In the genomic region with DNA sequence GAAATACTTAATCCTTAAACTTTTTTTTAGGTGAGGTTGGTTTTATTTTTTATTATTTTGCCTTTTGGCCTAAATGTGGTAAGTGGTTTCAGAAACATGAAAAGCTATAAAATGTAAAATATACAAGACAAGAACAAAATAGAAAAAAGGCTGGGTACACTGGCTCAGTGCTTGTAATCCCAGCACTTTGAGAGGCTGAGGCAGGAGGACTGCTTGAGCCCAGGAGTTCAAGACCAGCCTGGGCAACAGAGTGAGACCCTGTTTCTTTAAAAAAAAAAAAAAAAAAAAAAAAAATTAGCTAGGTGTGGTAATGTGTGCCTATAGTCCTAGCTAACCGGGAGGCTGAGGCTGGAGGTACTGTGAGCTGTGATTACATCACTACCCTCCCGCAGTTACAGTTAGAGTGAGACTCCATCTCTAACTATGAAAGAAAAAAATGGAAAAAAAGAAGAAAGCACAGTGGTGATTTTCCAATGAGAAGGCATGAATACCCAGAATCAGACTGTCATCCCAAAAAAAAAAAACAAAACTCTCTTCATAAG, we compare ENCODE assay signal across 9 cellular contexts.
DNase-seq lines count a peak whose midpoint lies in the region; ATAC-seq and TF ChIP-seq lines count a peak whose summit lies in the region.
"Had no signal": no experiment of that assay in that cellular context is flagged by ENCODE, and none has a peak within 500 bp of the region (broad histone marks: within the 10 kb centered on the region; RNA-seq: fewer than 3 reads in every experiment).

No MANE protein-coding gene starts in this region.

- ATAC-seq in GM19467 (IDR thresholded peaks at IDR 0.05; ENCODE audit: unreplicated experiment): no peak

- H3K4me3 ChIP-seq in SK-N-MC (peak overlapping the region; percentile 31), fibroblast of pulmonary artery (replicated peaks; ENCODE audit: low read depth, low read length) (no peak overlapping the region), tibial nerve (no peak overlapping the region), tibial artery (no peak overlapping the region)

- H3K27ac ChIP-seq in SK-N-MC: peak overlapping the region; percentile 95
- H3K27ac ChIP-seq in tibial nerve: peak overlapping the region; percentile 36 to 83 (median 68)
- H3K27ac ChIP-seq in tibial artery: peak overlapping the region in 1 of 2 donors; percentile 25

- H3K27me3 ChIP-seq in tibial nerve (no peaks in the 10 kb centered on the region), tibial artery (no peaks in the 10 kb centered on the region)

- no peak for TF ChIP-seq CTCF in fibroblast of pulmonary artery (IDR thresholded peaks at IDR 0.05; ENCODE audit: low read length, missing control alignments)
- TF ChIP-seq CTCF in tibial nerve (IDR thresholded peaks at IDR 0.05): no peak
- no peak for TF ChIP-seq CTCF in tibial artery (IDR thresholded peaks at IDR 0.05)

- H3K9me3 ChIP-seq in SK-N-MC (ENCODE audit: low read depth, low read length) (no peaks in the 10 kb centered on the region), tibial nerve (no peaks in the 10 kb centered on the region), tibial artery (no peaks in the 10 kb centered on the region)

- intact Hi-C loops in tibial artery (cut with DNase I; ENCODE audit: low total_unique reads): no loop called here

- H3K36me3 ChIP-seq in SK-N-MC (ENCODE audit: insufficient read depth, low read length) (peaks cover 7% of the 10 kb centered on the region), tibial nerve (peaks cover 0 to 12% (median 0%) of the 10 kb centered on the region in 3 donors), tibial artery (peaks cover 0 to 8% (median 7%) of the 10 kb centered on the region in 3 donors)

- H3K9ac ChIP-seq in SK-N-MC (ENCODE audit: insufficient read length): peak overlapping the region; percentile 26

- 20 to 29% methylated on average over 2 of the region's 2 CpGs for WGBS in tibial nerve, 2 donors

- peak; percentile 37 for DNase-seq in activated naive CD4-positive, alpha-beta T cell treated with Interleukin-2 at 50 U/mL for 16 hours
- DNase-seq in activated naive CD4-positive, alpha-beta T cell (lab: John Stamatoyannopoulos, UW): no peak
- no peak for DNase-seq in SK-N-MC (ENCODE audit: low read depth, low spot score)
- DNase-seq in fibroblast of pulmonary artery (ENCODE audit: low read depth): peak; percentile 48
- no peak for DNase-seq in tibial nerve (ENCODE audit: low spot score in 2 of 2)
- no peak for DNase-seq in C1 segment of cervical spinal cord (lab: John Stamatoyannopoulos, UW)
- DNase-seq in tibial artery: no peak
- DNase-seq: SW 1271 had no signal

- H3K4me1 ChIP-seq in tibial nerve (peaks cover 0 to 75% (median 44%) of the 10 kb centered on the region in 4 donors), tibial artery (peaks cover 0 to 74% (median 52%) of the 10 kb centered on the region in 4 donors)

- no peak for TF ChIP-seq POLR2A in tibial nerve (IDR thresholded peaks at IDR 0.05)

- TF ChIP-seq EP300 in tibial nerve (IDR thresholded peaks at IDR 0.05): no peak

Comparison
In these comparisons a context has a peak if more than half of its experiments do, and no peak if none do; other contexts are left out.
1. DNase-seq: peak in activated naive CD4-positive, alpha-beta T cell treated with Interleukin-2 at 50 U/mL for 16 hours (single experiment) and fibroblast of pulmonary artery (single experiment); none in activated naive CD4-positive, alpha-beta T cell (0 of 4), SK-N-MC (single experiment), tibial nerve (0 of 2), C1 segment of cervical spinal cord (0 of 14) and tibial artery (0 of 2).